ENCODE assay signal across 8 cellular contexts in the genomic region with DNA sequence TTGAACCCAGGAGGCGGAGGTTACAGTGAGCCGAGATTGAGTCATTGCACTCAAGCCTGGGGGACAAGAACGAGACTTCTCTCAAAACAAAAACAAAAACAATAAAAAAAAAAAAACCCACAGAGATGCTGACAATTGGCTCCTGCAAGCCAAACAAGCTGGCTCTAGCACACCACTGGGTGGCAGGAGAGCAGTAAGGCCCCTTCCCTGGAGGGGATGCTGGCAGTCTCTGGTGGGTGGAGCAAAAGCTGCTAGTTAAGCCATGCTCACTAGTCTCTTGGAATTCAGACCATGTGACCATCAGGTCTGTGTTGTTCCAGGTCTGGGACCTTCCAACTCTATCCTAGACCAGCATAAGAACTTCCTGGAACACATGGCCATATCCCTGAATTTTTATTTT. TPM values are rescaled to one million over a fixed set of nuclear protein-coding genes. Genes with fewer than 3 reads are reported as not detected.
DNase-seq lines count a peak whose midpoint lies in the region; ATAC-seq, FAIRE-seq and TF ChIP-seq lines count a peak whose summit lies in the region.

No MANE protein-coding gene starts in this region.

- H3K27ac ChIP-seq in OCI-LY1 (ENCODE audit: low read depth, low read length, poor library complexity, severe bottlenecking): no peak overlapping the region
- H3K27ac ChIP-seq in ovary: no peak overlapping the region

- TF ChIP-seq CTCF in AG09309 (IDR thresholded peaks at IDR 0.05; ENCODE audit: control insufficient read depth, insufficient read depth, low read depth, low read length, missing control alignments): peak; percentile 67
- peak; percentile 65 for TF ChIP-seq CTCF in OCI-LY1 (IDR thresholded peaks at IDR 0.05; ENCODE audit: low read length)
- TF ChIP-seq CTCF in epithelial cell of esophagus (IDR thresholded peaks at IDR 0.05; ENCODE audit: insufficient read depth, low read depth, low read length, missing control alignments): peak; percentile 46
- TF ChIP-seq CTCF in ovary (IDR thresholded peaks at IDR 0.05): no peak

- H3K4me1 ChIP-seq in OCI-LY1 (ENCODE audit: insufficient read depth, low read length, severe bottlenecking) (peaks cover 3% of the 10 kb centered on the region), ovary (ENCODE audit: insufficient read depth) (peaks cover 3% of the 10 kb centered on the region)

- H3K9me2 ChIP-seq in OCI-LY1 (ENCODE audit: low read depth, low read length): no peaks in the 10 kb centered on the region

- no peak overlapping the region for H3K4me2 ChIP-seq in OCI-LY1 (ENCODE audit: low read length)

- no peaks in the 10 kb centered on the region for H3K27me3 ChIP-seq in OCI-LY1 (ENCODE audit: insufficient read depth, low read length)
- H3K27me3 ChIP-seq in ovary: no peaks in the 10 kb centered on the region

- H3K4me3 ChIP-seq in AG09309 (ENCODE audit: control insufficient read depth, low read depth, low read length): no peak overlapping the region
- no peak overlapping the region for H3K4me3 ChIP-seq in OCI-LY1 (ENCODE audit: low read depth, low read length, poor library complexity, severe bottlenecking)
- no peak overlapping the region for H3K4me3 ChIP-seq in epithelial cell of esophagus (ENCODE audit: low read length)
- H3K4me3 ChIP-seq in ovary: no peak overlapping the region

- no peak for TF ChIP-seq POLR2A in ovary (IDR thresholded peaks at IDR 0.05)

- H3F3A ChIP-seq in OCI-LY1 (ENCODE audit: insufficient read depth, low read length): no peaks in the 10 kb centered on the region

- WGBS in ovary, 3 donors: 52 to 59% (median 57%) methylated on average over 3 of the region's 3 CpGs

- peak; percentile 66 for FAIRE-seq in GM19239 (lab: Jason Lieb, UNC)

- intact Hi-C loops in ovary (cut with DNase I): no loop called here

- H4K20me1 ChIP-seq in OCI-LY1 (ENCODE audit: insufficient read depth, low read length): no peaks in the 10 kb centered on the region

- no peaks in the 10 kb centered on the region for H3K79me2 ChIP-seq in OCI-LY1 (ENCODE audit: insufficient read depth, low read length)

- peak; percentile 29 for DNase-seq in AG09309 (ENCODE audit: low read depth)
- DNase-seq in GM19239 (ENCODE audit: insufficient read length, low spot score): peak; percentile 40
- DNase-seq in epithelial cell of esophagus (ENCODE audit: low read depth): peak; percentile 57
- peak in 3 of 5 donors; percentile 37 to 59 (median 53) for DNase-seq in ovary
- no peak for DNase-seq in NCI-H2029 (lab: John Stamatoyannopoulos, UW)
- no peak for DNase-seq in SKM-1 (lab: John Stamatoyannopoulos, UW; ENCODE audit: unreplicated experiment)

- ATAC-seq in HG03280 (IDR thresholded peaks at IDR 0.05; ENCODE audit: unreplicated experiment): no peak

- peaks cover 27% of the 10 kb centered on the region; the same call in 1 of the 2 replicates for H3K36me3 ChIP-seq in OCI-LY1 (ENCODE audit: insufficient read depth, low read length)
- H3K36me3 ChIP-seq in ovary: no peaks in the 10 kb centered on the region

- no peak for TF ChIP-seq EP300 in ovary (IDR thresholded peaks at IDR 0.05)

- H3K9me3 ChIP-seq in OCI-LY1 (ENCODE audit: low read length) (no peaks in the 10 kb centered on the region), ovary (no peaks in the 10 kb centered on the region)

- no peak overlapping the region for H2AFZ ChIP-seq in OCI-LY1 (ENCODE audit: low read length)

- no peak overlapping the region for H3K9ac ChIP-seq in OCI-LY1 (ENCODE audit: low read length)

RNA-seq across cellular contexts. Expression of a gene that starts 18.9 kb away (rescaled TPM):
- 1 to 10 TPM; 3.3 to 7.0 (median 5.1) TPM for total RNA-seq in ovary
- polyA plus RNA-seq in ovary: 1 to 10 TPM; 6.2 to 6.4 TPM

RNA-seq across cellular contexts. Expression of a gene that starts 46.5 kb away (rescaled TPM):
- total RNA-seq in ovary: 10 to 100 TPM; 16.7 to 30.1 (median 24.1) TPM
- 10 to 100 TPM; 23.4 to 66.0 TPM for polyA plus RNA-seq in ovary

Comparison
In these comparisons a context has a peak if more than half of its experiments do, and no peak if none do; other contexts are left out.
1. DNase-seq: peak in AG09309 (single experiment), GM19239 (single experiment), epithelial cell of esophagus (single experiment) and ovary (3 of 5); none in NCI-H2029 (single experiment) and SKM-1 (single experiment).
2. CTCF ChIP-seq: peak in AG09309 (single experiment), OCI-LY1 (single experiment) and epithelial cell of esophagus (single experiment); none in ovary (0 of 3).